1 cellular context compared by ENCODE assay signal in genomic region chr5:157303667-157304327, GRCh38.
TF ChIP-seq lines count a peak whose summit lies in the region.

No MANE protein-coding gene starts in this region.

TF ChIP-seq in GM23338, 12 proteins besides CTCF, POLR2A, EP300 and RAD21 (continued from another document):
- TF ChIP-seq EZH2phosphoT487 (IDR thresholded peaks at IDR 0.05; ENCODE audit: unreplicated experiment) (no peak), CREB1 (CRISPR knock-in tag; IDR thresholded peaks at IDR 0.05; ENCODE audit: low read depth) (no peak), REST (IDR thresholded peaks at IDR 0.05; ENCODE audit: unreplicated experiment) (no peak)
TF ChIP-seq in GM23338: peak in this region for 0.
